ENCODE assay signal across 1 cellular context in the genomic region with DNA sequence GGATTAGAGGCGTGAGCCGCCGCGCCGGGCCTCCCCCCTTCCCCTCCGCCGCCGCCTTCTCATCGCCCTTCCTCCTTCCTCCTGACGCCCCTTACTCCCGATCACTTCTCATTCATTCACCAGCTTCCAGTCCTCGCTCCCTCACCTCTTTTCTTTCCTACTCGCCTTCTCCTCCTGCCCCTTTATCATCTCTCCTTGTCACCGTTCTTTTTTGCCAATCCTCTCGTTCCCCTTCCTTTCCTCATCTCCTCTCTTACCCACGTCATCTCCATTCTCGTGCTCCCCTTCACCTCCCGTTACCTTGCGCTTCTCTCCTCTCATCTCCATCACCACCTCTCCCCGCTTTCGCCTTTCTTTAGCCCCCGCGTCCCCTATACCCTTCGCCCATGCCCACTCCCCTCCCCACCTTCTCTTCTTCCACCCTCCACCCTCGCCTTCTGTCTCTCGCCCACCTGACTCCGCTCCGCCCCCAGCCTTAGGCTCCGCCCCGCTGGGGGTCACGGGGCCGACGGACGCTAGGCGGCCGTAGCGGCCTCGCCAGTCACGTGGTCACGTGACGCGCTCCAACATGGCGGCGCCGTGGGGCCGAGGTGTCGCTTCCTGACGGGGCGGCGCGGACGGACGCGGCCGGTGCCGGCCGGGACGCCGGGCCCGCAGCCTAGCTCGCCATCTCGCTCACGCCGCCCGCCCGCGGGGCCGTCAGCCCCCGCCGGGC.
A peak's percentile ranks its signal among the peaks of the same experiment; 100 is the strongest.
TF ChIP-seq lines count a peak whose summit lies in the region.

A gene (plus strand): TSS at position 544 of the 715 bp plus-strand sequence. CDS start 179 bp downstream, outside the sequence.

TF ChIP-seq in HepG2, 621 proteins besides CTCF, POLR2A, EP300 and RAD21 (continued from another document):
- TF ChIP-seq, protein P1, sequence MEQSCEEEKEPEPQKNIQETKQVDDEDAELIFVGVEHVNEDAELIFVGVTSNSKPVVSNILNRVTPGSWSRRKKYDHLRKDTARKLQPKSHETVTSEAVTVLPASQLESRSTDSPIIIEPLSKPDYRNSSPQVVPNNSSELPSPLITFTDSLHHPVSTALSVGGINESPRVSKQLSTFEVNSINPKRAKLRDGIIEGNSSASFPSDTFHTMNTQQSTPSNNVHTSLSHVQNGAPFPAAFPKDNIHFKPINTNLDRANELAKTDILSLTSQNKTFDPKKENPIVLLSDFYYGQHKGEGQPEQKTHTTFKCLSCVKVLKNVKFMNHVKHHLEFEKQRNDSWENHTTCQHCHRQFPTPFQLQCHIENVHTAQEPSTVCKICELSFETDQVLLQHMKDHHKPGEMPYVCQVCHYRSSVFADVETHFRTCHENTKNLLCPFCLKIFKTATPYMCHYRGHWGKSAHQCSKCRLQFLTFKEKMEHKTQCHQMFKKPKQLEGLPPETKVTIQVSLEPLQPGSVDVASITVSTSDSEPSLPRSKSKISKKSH (CRISPR knock-in tag; IDR thresholded peaks at IDR 0.05; ENCODE audit: borderline replicate concordance): no peak
- TF ChIP-seq, protein P2, sequence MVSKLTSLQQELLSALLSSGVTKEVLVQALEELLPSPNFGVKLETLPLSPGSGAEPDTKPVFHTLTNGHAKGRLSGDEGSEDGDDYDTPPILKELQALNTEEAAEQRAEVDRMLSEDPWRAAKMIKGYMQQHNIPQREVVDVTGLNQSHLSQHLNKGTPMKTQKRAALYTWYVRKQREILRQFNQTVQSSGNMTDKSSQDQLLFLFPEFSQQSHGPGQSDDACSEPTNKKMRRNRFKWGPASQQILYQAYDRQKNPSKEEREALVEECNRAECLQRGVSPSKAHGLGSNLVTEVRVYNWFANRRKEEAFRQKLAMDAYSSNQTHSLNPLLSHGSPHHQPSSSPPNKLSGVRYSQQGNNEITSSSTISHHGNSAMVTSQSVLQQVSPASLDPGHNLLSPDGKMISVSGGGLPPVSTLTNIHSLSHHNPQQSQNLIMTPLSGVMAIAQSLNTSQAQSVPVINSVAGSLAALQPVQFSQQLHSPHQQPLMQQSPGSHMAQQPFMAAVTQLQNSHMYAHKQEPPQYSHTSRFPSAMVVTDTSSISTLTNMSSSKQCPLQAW (CRISPR knock-in tag; IDR thresholded peaks at IDR 0.05): no peak; the same call in 1 of the 2 replicates
- TF ChIP-seq KDM1A (CRISPR knock-in tag; IDR thresholded peaks at IDR 0.05): 0 out of 2 replicates have a peak, but pooled peaks have one; percentile 7
- TF ChIP-seq CEBPB (IDR thresholded peaks at IDR 0.05; ENCODE audit: borderline replicate concordance, low read depth, low read length): no peak
- no peak; the same call in 1 of the 2 replicates for TF ChIP-seq KDM3A (CRISPR knock-in tag; IDR thresholded peaks at IDR 0.05; ENCODE audit: low read depth)
- TF ChIP-seq ZNF652 (CRISPR knock-in tag; IDR thresholded peaks at IDR 0.05; ENCODE audit: borderline replicate concordance, low read depth): 0 out of 2 replicates have a peak, but pooled peaks have one; percentile 14
- TF ChIP-seq FOXP1 (IDR thresholded peaks at IDR 0.05): peak; percentile 78; the same call in 1 of the 2 replicates
- peak; percentile 60; the same call in 1 of the 2 replicates for TF ChIP-seq FOXP1 (CRISPR knock-in tag; IDR thresholded peaks at IDR 0.05)
- 0 out of 2 replicates have a peak, but pooled peaks have one; percentile 14 for TF ChIP-seq ZNF557 (CRISPR knock-in tag; IDR thresholded peaks at IDR 0.05)
- TF ChIP-seq, protein P3, sequence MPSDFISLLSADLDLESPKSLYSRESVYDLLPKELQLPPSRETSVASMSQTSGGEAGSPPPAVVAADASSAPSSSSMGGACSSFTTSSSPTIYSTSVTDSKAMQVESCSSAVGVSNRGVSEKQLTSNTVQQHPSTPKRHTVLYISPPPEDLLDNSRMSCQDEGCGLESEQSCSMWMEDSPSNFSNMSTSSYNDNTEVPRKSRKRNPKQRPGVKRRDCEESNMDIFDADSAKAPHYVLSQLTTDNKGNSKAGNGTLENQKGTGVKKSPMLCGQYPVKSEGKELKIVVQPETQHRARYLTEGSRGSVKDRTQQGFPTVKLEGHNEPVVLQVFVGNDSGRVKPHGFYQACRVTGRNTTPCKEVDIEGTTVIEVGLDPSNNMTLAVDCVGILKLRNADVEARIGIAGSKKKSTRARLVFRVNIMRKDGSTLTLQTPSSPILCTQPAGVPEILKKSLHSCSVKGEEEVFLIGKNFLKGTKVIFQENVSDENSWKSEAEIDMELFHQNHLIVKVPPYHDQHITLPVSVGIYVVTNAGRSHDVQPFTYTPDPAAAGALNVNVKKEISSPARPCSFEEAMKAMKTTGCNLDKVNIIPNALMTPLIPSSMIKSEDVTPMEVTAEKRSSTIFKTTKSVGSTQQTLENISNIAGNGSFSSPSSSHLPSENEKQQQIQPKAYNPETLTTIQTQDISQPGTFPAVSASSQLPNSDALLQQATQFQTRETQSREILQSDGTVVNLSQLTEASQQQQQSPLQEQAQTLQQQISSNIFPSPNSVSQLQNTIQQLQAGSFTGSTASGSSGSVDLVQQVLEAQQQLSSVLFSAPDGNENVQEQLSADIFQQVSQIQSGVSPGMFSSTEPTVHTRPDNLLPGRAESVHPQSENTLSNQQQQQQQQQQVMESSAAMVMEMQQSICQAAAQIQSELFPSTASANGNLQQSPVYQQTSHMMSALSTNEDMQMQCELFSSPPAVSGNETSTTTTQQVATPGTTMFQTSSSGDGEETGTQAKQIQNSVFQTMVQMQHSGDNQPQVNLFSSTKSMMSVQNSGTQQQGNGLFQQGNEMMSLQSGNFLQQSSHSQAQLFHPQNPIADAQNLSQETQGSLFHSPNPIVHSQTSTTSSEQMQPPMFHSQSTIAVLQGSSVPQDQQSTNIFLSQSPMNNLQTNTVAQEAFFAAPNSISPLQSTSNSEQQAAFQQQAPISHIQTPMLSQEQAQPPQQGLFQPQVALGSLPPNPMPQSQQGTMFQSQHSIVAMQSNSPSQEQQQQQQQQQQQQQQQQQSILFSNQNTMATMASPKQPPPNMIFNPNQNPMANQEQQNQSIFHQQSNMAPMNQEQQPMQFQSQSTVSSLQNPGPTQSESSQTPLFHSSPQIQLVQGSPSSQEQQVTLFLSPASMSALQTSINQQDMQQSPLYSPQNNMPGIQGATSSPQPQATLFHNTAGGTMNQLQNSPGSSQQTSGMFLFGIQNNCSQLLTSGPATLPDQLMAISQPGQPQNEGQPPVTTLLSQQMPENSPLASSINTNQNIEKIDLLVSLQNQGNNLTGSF (CRISPR knock-in tag; IDR thresholded peaks at IDR 0.05): peak; percentile 93; the same call in 1 of the 2 replicates
- TF ChIP-seq, protein P4, sequence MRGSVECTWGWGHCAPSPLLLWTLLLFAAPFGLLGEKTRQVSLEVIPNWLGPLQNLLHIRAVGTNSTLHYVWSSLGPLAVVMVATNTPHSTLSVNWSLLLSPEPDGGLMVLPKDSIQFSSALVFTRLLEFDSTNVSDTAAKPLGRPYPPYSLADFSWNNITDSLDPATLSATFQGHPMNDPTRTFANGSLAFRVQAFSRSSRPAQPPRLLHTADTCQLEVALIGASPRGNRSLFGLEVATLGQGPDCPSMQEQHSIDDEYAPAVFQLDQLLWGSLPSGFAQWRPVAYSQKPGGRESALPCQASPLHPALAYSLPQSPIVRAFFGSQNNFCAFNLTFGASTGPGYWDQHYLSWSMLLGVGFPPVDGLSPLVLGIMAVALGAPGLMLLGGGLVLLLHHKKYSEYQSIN (CRISPR knock-in tag; IDR thresholded peaks at IDR 0.05; ENCODE audit: borderline replicate concordance): no peak
- TF ChIP-seq JUND (CRISPR knock-in tag; IDR thresholded peaks at IDR 0.05): no peak; the same call in 1 of the 2 replicates
- 0 out of 2 replicates have a peak, but pooled peaks have one; percentile 87 for TF ChIP-seq ZNF674 (CRISPR knock-in tag; IDR thresholded peaks at IDR 0.05; ENCODE audit: low read depth)
- TF ChIP-seq, protein P5, sequence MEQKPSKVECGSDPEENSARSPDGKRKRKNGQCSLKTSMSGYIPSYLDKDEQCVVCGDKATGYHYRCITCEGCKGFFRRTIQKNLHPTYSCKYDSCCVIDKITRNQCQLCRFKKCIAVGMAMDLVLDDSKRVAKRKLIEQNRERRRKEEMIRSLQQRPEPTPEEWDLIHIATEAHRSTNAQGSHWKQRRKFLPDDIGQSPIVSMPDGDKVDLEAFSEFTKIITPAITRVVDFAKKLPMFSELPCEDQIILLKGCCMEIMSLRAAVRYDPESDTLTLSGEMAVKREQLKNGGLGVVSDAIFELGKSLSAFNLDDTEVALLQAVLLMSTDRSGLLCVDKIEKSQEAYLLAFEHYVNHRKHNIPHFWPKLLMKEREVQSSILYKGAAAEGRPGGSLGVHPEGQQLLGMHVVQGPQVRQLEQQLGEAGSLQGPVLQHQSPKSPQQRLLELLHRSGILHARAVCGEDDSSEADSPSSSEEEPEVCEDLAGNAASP (CRISPR knock-in tag; IDR thresholded peaks at IDR 0.05; ENCODE audit: borderline replicate concordance): peak; percentile 41; the same call in 1 of the 2 replicates
- no peak; the same call in 1 of the 2 replicates for TF ChIP-seq CEBPG (CRISPR knock-in tag; IDR thresholded peaks at IDR 0.05)
